8 cellular contexts compared by ENCODE assay signal in genomic region chr14:73452341-73453191, GRCh38. TPM values are rescaled to one million over a fixed set of nuclear protein-coding genes. Genes with fewer than 3 reads are reported as not detected.
DNase-seq lines count a peak whose midpoint lies in the region; ATAC-seq and TF ChIP-seq lines count a peak whose summit lies in the region.

No MANE protein-coding gene starts in this region.

- H3K4me3 Mint-ChIP-seq in mesothelial cell of epicardium: no peak overlapping the region

- TF ChIP-seq CTCF in LNCaP clone FGC (IDR thresholded peaks at IDR 0.05; ENCODE audit: control insufficient read depth, extremely low read depth, insufficient read depth) (no peak), mesothelial cell of epicardium (IDR thresholded peaks at IDR 0.05; ENCODE audit: unreplicated experiment) (no peak)

- no peaks in the 10 kb centered on the region for H3K9me3 Mint-ChIP-seq in mesothelial cell of epicardium

- H3K36me3 Mint-ChIP-seq in mesothelial cell of epicardium: no peaks in the 10 kb centered on the region

- H3K4me1 Mint-ChIP-seq in mesothelial cell of epicardium: peaks cover 26% of the 10 kb centered on the region

- no peaks in the 10 kb centered on the region for H3K27me3 Mint-ChIP-seq in mesothelial cell of epicardium (ENCODE audit: low read depth)

- no peak overlapping the region for H3K4me3 ChIP-seq in LNCaP clone FGC (ENCODE audit: low read depth, low read length)

- H3K27ac Mint-ChIP-seq in mesothelial cell of epicardium: peak overlapping the region; percentile 3

- DNase-seq in Daoy (ENCODE audit: low read depth) (peak; percentile 69), LNCaP clone FGC (ENCODE audit: low read depth) (peak; percentile 58), amniotic stem cell (lab: John Stamatoyannopoulos, UW) (peak; percentile 80), mesothelial cell of epicardium (ENCODE audit: low spot score in 2 of 2, unreplicated experiment in 2 of 2) (no peak), nucleus accumbens (lab: John Stamatoyannopoulos, UW) (no peak)
- DNase-seq in stimulated activated CD4-positive, alpha-beta T cell treated with anti-CD3 and anti-CD28 coated beads, Interleukin-1b, Interleukin-23, amount 100 ng/mL, for 48 hours: no peak
- no peak for DNase-seq in stimulated activated CD4-positive, alpha-beta T cell treated with anti-CD3 and anti-CD28 coated beads, Interleukin-15, amount 100 ng/mL, for 24 hours

- ATAC-seq in HG02610 (IDR thresholded peaks at IDR 0.05; ENCODE audit: unreplicated experiment): no peak

RNA-seq across cellular contexts. Expression of gene NUMB, which starts 5.8 kb away (rescaled TPM):
- 12.9 and 15.2 TPM in 2 replicates for total RNA-seq in Daoy (2014; rRNA removed; shearing (Covaris generic))
- total RNA-seq in mesothelial cell of epicardium: 85.8 to 89.8 TPM (median 88.0 TPM) in 3 replicates

RNA-seq across cellular contexts. Expression of gene RIOX1, which starts 38.2 kb away (rescaled TPM):
- total RNA-seq in Daoy (2014; rRNA removed; shearing (Covaris generic)): 10.6 and 16.1 TPM in 2 replicates
- total RNA-seq in mesothelial cell of epicardium: 12.4 to 12.6 TPM (median 12.6 TPM) in 3 replicates

Comparison
In these comparisons a context has a peak if more than half of its experiments do, and no peak if none do; other contexts are left out.
1. DNase-seq: peak in Daoy (single experiment), LNCaP clone FGC (single experiment) and amniotic stem cell (single experiment); none in mesothelial cell of epicardium (0 of 2), stimulated activated CD4-positive, alpha-beta T cell treated with anti-CD3 and anti-CD28 coated beads, Interleukin-1b, Interleukin-23, amount 100 ng/mL, for 48 hours (single experiment), nucleus accumbens (0 of 56) and stimulated activated CD4-positive, alpha-beta T cell treated with anti-CD3 and anti-CD28 coated beads, Interleukin-15, amount 100 ng/mL, for 24 hours (single experiment).